ENCODE assay signal across 1 cellular context in the genomic region with DNA sequence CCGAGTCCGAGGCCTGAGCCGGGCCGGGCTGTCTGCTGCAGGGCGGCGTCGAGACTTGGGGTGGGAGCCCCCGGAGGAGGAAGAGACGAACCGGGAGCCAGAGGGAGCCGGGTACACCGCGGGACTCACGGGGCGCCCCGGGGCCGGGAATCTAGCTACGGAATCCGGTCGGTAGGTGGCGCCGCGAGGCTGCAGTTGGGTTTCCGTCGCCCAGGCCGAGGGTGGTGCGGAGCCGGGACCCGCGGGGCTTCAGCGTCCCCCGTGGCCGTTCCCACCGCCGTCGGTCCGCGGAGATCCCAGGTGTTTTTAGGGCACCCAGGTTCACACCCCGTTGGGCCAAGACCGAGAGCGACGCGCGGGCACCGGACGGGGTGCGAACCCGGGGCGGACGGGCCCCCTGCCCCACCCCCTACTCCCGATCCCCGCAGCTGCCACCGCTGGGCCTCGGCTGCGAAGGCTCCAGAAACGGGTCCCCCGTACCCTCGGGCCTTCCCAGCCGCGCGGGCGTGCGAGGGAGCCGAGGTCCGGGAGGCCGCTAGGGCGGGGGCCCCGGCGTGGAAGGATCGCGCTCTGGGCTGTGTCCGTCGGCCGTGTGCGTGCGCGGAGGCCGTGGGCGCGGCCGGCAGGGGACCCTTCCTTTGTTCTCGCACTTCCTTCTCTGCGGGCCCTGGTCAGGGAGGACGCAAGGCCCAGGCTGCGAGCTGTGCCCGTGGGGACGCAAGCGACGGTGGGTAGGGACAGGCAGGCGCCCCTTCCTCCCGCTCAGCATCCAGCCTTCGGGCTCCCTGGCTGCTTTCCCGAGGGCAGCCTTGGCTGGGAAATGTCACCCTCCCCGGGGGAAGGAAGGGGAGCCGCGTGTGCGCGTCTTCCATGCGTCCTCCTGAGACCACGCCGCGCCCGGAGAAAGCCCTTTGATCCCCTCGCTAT.
TF ChIP-seq lines count a peak whose summit lies in the region.

No MANE protein-coding gene starts in this region.

TF ChIP-seq in K562, 482 proteins besides CTCF, POLR2A, EP300 and RAD21 (continued from another document and continues in another):
- TF ChIP-seq DMBX1 (CRISPR knock-in tag; IDR thresholded peaks at IDR 0.05; ENCODE audit: borderline replicate concordance) (no peak), MEIS2 (IDR thresholded peaks at IDR 0.05; ENCODE audit: partially characterized antibody) (no peak), ZNF668 (CRISPR knock-in tag; IDR thresholded peaks at IDR 0.05) (no peak), POLR2B (IDR thresholded peaks at IDR 0.05; ENCODE audit: low read depth, partially characterized antibody) (no peak), CBX5 (IDR thresholded peaks at IDR 0.05; ENCODE audit: borderline replicate concordance, low read depth) (no peak), HNRNPLL (IDR thresholded peaks at IDR 0.05; ENCODE audit: low read depth, low read length, poor library complexity, severe bottlenecking) (no peak), ZNF316 (IDR thresholded peaks at IDR 0.05) (no peak), ZNF311 (CRISPR knock-in tag; IDR thresholded peaks at IDR 0.05) (no peak), TBP (optimal IDR thresholded peaks at IDR 0.05; ENCODE audit: low read depth, low read length) (peak; percentile 43), YY1 (IDR thresholded peaks at IDR 0.05; ENCODE audit: borderline replicate concordance in 1 of 3, control insufficient read depth in 1 of 3, extremely low read depth in 1 of 3, insufficient read depth in 3 of 3, insufficient read length in 1 of 3, insufficient replicate concordance in 2 of 3, low read depth in 1 of 3, low read length in 2 of 3) (peak in 1 of 3 experiments; percentile 7), CC2D1A (IDR thresholded peaks at IDR 0.05) (peak; percentile 64; the same call in 1 of the 2 replicates), TSC22D4 (tag; IDR thresholded peaks at IDR 0.05) (no peak), CSDE1 (IDR thresholded peaks at IDR 0.05) (no peak), LCOR (CRISPR knock-in tag; IDR thresholded peaks at IDR 0.05) (peak; percentile 66; the same call in 1 of the 2 replicates), MTA3 (IDR thresholded peaks at IDR 0.05; ENCODE audit: borderline replicate concordance) (0 out of 2 replicates have a peak, but pooled peaks have one; percentile 29), KLF6 (CRISPR knock-in tag; IDR thresholded peaks at IDR 0.05; ENCODE audit: borderline replicate concordance) (no peak), MAFK (IDR thresholded peaks at IDR 0.05; ENCODE audit: low read length) (no peak)
- TF ChIP-seq, protein P1, sequence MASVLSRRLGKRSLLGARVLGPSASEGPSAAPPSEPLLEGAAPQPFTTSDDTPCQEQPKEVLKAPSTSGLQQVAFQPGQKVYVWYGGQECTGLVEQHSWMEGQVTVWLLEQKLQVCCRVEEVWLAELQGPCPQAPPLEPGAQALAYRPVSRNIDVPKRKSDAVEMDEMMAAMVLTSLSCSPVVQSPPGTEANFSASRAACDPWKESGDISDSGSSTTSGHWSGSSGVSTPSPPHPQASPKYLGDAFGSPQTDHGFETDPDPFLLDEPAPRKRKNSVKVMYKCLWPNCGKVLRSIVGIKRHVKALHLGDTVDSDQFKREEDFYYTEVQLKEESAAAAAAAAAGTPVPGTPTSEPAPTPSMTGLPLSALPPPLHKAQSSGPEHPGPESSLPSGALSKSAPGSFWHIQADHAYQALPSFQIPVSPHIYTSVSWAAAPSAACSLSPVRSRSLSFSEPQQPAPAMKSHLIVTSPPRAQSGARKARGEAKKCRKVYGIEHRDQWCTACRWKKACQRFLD (CRISPR knock-in tag; IDR thresholded peaks at IDR 0.05), result no peak
- TF ChIP-seq, protein P2, sequence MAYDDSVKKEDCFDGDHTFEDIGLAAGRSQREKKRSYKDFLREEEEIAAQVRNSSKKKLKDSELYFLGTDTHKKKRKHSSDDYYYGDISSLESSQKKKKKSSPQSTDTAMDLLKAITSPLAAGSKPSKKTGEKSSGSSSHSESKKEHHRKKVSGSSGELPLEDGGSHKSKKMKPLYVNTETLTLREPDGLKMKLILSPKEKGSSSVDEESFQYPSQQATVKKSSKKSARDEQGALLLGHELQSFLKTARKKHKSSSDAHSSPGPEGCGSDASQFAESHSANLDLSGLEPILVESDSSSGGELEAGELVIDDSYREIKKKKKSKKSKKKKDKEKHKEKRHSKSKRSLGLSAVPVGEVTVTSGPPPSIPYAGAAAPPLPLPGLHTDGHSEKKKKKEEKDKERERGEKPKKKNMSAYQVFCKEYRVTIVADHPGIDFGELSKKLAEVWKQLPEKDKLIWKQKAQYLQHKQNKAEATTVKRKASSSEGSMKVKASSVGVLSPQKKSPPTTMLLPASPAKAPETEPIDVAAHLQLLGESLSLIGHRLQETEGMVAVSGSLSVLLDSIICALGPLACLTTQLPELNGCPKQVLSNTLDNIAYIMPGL (CRISPR knock-in tag; IDR thresholded peaks at IDR 0.05), result peak; percentile 70; the same call in 1 of the 2 replicates
- TF ChIP-seq, protein P3, sequence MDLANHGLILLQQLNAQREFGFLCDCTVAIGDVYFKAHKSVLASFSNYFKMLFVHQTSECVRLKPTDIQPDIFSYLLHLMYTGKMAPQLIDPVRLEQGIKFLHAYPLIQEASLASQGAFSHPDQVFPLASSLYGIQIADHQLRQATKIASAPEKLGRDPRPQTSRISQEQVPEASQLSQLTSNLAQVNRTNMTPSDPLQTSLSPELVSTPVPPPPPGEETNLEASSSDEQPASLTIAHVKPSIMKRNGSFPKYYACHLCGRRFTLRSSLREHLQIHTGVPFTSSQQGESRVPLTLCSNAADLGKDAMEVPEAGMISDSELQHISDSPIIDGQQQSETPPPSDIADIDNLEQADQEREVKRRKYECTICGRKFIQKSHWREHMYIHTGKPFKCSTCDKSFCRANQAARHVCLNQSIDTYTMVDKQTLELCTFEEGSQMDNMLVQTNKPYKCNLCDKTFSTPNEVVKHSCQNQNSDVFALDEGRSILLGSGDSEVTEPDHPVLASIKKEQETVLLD (IDR thresholded peaks at IDR 0.05), result 0 out of 2 replicates have a peak, but pooled peaks have one; percentile 26
- TF ChIP-seq, protein P4, sequence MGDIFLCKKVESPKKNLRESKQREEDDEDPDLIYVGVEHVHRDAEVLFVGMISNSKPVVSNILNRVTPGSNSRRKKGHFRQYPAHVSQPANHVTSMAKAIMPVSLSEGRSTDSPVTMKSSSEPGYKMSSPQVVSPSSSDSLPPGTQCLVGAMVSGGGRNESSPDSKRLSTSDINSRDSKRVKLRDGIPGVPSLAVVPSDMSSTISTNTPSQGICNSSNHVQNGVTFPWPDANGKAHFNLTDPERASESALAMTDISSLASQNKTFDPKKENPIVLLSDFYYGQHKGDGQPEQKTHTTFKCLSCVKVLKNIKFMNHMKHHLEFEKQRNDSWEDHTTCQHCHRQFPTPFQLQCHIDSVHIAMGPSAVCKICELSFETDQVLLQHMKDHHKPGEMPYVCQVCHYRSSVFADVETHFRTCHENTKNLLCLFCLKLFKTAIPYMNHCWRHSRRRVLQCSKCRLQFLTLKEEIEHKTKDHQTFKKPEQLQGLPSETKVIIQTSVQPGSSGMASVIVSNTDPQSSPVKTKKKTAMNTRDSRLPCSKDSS (IDR thresholded peaks at IDR 0.05; ENCODE audit: low read depth, partially characterized antibody), result no peak
- TF ChIP-seq, protein P5, sequence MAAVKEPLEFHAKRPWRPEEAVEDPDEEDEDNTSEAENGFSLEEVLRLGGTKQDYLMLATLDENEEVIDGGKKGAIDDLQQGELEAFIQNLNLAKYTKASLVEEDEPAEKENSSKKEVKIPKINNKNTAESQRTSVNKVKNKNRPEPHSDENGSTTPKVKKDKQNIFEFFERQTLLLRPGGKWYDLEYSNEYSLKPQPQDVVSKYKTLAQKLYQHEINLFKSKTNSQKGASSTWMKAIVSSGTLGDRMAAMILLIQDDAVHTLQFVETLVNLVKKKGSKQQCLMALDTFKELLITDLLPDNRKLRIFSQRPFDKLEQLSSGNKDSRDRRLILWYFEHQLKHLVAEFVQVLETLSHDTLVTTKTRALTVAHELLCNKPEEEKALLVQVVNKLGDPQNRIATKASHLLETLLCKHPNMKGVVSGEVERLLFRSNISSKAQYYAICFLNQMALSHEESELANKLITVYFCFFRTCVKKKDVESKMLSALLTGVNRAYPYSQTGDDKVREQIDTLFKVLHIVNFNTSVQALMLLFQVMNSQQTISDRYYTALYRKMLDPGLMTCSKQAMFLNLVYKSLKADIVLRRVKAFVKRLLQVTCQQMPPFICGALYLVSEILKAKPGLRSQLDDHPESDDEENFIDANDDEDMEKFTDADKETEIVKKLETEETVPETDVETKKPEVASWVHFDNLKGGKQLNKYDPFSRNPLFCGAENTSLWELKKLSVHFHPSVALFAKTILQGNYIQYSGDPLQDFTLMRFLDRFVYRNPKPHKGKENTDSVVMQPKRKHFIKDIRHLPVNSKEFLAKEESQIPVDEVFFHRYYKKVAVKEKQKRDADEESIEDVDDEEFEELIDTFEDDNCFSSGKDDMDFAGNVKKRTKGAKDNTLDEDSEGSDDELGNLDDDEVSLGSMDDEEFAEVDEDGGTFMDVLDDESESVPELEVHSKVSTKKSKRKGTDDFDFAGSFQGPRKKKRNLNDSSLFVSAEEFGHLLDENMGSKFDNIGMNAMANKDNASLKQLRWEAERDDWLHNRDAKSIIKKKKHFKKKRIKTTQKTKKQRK (IDR thresholded peaks at IDR 0.05; ENCODE audit: borderline replicate concordance, low read depth, low read length), result no peak
- TF ChIP-seq, protein P6, sequence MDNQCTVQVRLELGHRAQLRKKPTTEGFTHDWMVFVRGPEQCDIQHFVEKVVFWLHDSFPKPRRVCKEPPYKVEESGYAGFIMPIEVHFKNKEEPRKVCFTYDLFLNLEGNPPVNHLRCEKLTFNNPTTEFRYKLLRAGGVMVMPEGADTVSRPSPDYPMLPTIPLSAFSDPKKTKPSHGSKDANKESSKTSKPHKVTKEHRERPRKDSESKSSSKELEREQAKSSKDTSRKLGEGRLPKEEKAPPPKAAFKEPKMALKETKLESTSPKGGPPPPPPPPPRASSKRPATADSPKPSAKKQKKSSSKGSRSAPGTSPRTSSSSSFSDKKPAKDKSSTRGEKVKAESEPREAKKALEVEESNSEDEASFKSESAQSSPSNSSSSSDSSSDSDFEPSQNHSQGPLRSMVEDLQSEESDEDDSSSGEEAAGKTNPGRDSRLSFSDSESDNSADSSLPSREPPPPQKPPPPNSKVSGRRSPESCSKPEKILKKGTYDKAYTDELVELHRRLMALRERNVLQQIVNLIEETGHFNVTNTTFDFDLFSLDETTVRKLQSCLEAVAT (IDR thresholded peaks at IDR 0.05), result no peak
- TF ChIP-seq, protein P7, sequence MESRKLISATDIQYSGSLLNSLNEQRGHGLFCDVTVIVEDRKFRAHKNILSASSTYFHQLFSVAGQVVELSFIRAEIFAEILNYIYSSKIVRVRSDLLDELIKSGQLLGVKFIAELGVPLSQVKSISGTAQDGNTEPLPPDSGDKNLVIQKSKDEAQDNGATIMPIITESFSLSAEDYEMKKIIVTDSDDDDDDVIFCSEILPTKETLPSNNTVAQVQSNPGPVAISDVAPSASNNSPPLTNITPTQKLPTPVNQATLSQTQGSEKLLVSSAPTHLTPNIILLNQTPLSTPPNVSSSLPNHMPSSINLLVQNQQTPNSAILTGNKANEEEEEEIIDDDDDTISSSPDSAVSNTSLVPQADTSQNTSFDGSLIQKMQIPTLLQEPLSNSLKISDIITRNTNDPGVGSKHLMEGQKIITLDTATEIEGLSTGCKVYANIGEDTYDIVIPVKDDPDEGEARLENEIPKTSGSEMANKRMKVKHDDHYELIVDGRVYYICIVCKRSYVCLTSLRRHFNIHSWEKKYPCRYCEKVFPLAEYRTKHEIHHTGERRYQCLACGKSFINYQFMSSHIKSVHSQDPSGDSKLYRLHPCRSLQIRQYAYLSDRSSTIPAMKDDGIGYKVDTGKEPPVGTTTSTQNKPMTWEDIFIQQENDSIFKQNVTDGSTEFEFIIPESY (CRISPR knock-in tag; IDR thresholded peaks at IDR 0.05), result peak; percentile 61
